In genomic region chr3:62368705-62369475, GRCh38 we compare ENCODE assay signal across 14 cellular contexts. TPM values are rescaled to one million over a fixed set of nuclear protein-coding genes. Genes with fewer than 3 reads are reported as not detected.
DNase-seq lines count a peak whose midpoint lies in the region; TF ChIP-seq lines count a peak whose summit lies in the region.
"Had no signal": no experiment of that assay in that cellular context is flagged by ENCODE, and none has a peak within 500 bp of the region (broad histone marks: within the 10 kb centered on the region; RNA-seq: fewer than 3 reads in every experiment).

No MANE protein-coding gene starts in this region.

- peaks cover 0 to 96% (median 60%) of the 10 kb centered on the region in 4 donors for H3K27me3 ChIP-seq in esophagus muscularis mucosa
- peaks cover 96% of the 10 kb centered on the region for H3K27me3 ChIP-seq in neural progenitor cell

- H3K4me2 ChIP-seq in neural progenitor cell, result peak overlapping the region; percentile 81

- H3K27me3 Mint-ChIP-seq in neural progenitor cell (ENCODE audit: insufficient read depth, low read depth), result peaks cover 81% of the 10 kb centered on the region

- no peaks in the 10 kb centered on the region for H3K9me3 ChIP-seq in esophagus muscularis mucosa
- no peaks in the 10 kb centered on the region for H3K9me3 ChIP-seq in neural progenitor cell (ENCODE audit: low read depth)

- WGBS in esophagus muscularis mucosa, result 2% methylated on average over 58 of the region's 58 CpGs

- no peak overlapping the region for H2AFZ ChIP-seq in neural progenitor cell (replicated peaks)

- H3K9ac ChIP-seq in neural progenitor cell, result no peak overlapping the region

- H3K27ac ChIP-seq in esophagus muscularis mucosa (replicated peaks in 1 of 4) (no peak overlapping the region), neural progenitor cell (no peak overlapping the region)

- H3K27ac Mint-ChIP-seq in neural progenitor cell, result no peak overlapping the region
- H3K27ac Mint-ChIP-seq: activated CD4-positive, alpha-beta memory T cell treated with anti-CD3 and anti-CD28 coated beads for 36 hours; CD8-positive, alpha-beta T cell had no signal

- peaks cover 14 to 65% (median 52%) of the 10 kb centered on the region in 4 donors for H3K4me1 ChIP-seq in esophagus muscularis mucosa
- H3K4me1 ChIP-seq in neural progenitor cell, result peaks cover 77% of the 10 kb centered on the region

- H3K79me2 ChIP-seq in neural progenitor cell (ENCODE audit: low read depth), result no peaks in the 10 kb centered on the region

- H3F3A ChIP-seq in neural progenitor cell (ENCODE audit: low read depth), result peaks cover 84% of the 10 kb centered on the region

- H3K36me3 ChIP-seq in esophagus muscularis mucosa (no peaks in the 10 kb centered on the region), neural progenitor cell (no peaks in the 10 kb centered on the region)

- H3K4me1 Mint-ChIP-seq in neural progenitor cell, result peaks cover 56% of the 10 kb centered on the region

- H3K4me3 ChIP-seq in LNCaP clone FGC (ENCODE audit: low read depth, low read length) (no peak overlapping the region), esophagus muscularis mucosa (peak overlapping the region in 3 of 4 donors; percentile 22 to 32 (median 32)), neural progenitor cell (peak overlapping the region; percentile 8)

- TF ChIP-seq POLR2A in esophagus muscularis mucosa (IDR thresholded peaks at IDR 0.05; ENCODE audit: low read depth), result no peak

- H3K4me3 Mint-ChIP-seq in neural progenitor cell, result peak overlapping the region; percentile 80
- H3K4me3 Mint-ChIP-seq: activated CD4-positive, alpha-beta memory T cell treated with anti-CD3 and anti-CD28 coated beads for 36 hours; CD8-positive, alpha-beta T cell had no signal

- H3K36me3 Mint-ChIP-seq in neural progenitor cell, result peaks cover 11% of the 10 kb centered on the region
- H3K36me3 Mint-ChIP-seq: activated CD4-positive, alpha-beta memory T cell treated with anti-CD3 and anti-CD28 coated beads for 36 hours; CD8-positive, alpha-beta T cell had no signal

- H4K20me1 ChIP-seq in neural progenitor cell (ENCODE audit: low read depth), result peaks cover 89% of the 10 kb centered on the region

- peaks cover 4% of the 10 kb centered on the region for H3K9me3 Mint-ChIP-seq in neural progenitor cell
- H3K9me3 Mint-ChIP-seq: activated CD4-positive, alpha-beta memory T cell treated with anti-CD3 and anti-CD28 coated beads for 36 hours; CD8-positive, alpha-beta T cell had no signal

- no peak for TF ChIP-seq EP300 in esophagus muscularis mucosa (IDR thresholded peaks at IDR 0.05)

- intact Hi-C loops in esophagus muscularis mucosa (cut with DNase I), result no loop called here

- DNase-seq in D341Med (ENCODE audit: low spot score) (peak; percentile 88), LNCaP clone FGC (ENCODE audit: low read depth) (no peak), esophagus muscularis mucosa (ENCODE audit: extremely low spot score) (no peak), neural progenitor cell (ENCODE audit: low spot score) (peak; percentile 78), dermis blood vessel endothelial cell (no peak), HuH-7.5 (ENCODE audit: low spot score) (no peak)
- DNase-seq in stimulated activated CD4-positive, alpha-beta T cell treated with anti-CD3 and anti-CD28 coated beads, Interleukin-4, amount 100 ng/mL, for 24 hours, result no peak
- DNase-seq in stimulated activated CD4-positive, alpha-beta T cell treated with anti-CD3 and anti-CD28 coated beads, Interleukin-2, amount 100 ng/mL, for 24 hours, result no peak
- DNase-seq: activated CD4-positive, alpha-beta memory T cell treated with anti-CD3 and anti-CD28 coated beads for 36 hours; CD8-positive, alpha-beta T cell; kidney glomerular epithelial cell; NCI-H69; SW 1271 had no signal

- TF ChIP-seq CTCF in LNCaP clone FGC (IDR thresholded peaks at IDR 0.05; ENCODE audit: control insufficient read depth, extremely low read depth, insufficient read depth) (peak; percentile 22), esophagus muscularis mucosa (IDR thresholded peaks at IDR 0.05) (no peak), neural progenitor cell (IDR thresholded peaks at IDR 0.05) (peak; percentile 62)

RNA-seq across cellular contexts. Expression of gene FEZF2, which starts 4.5 kb away (rescaled TPM):
- total RNA-seq in esophagus muscularis mucosa (not detected), neural progenitor cell (ENCODE audit: low replicate concordance) (7.6 and 9.1 TPM in 2 replicates), dermis blood vessel endothelial cell (not detected in 2 replicates)
- total RNA-seq: activated CD4-positive, alpha-beta memory T cell treated with anti-CD3 and anti-CD28 coated beads for 36 hours; CD8-positive, alpha-beta T cell; ureter had no signal

Comparison
In these comparisons a context has a peak if more than half of its experiments do, and no peak if none do; other contexts are left out.
1. DNase-seq: peak in D341Med (single experiment) and neural progenitor cell (single experiment); none in LNCaP clone FGC (single experiment), esophagus muscularis mucosa (single experiment), stimulated activated CD4-positive, alpha-beta T cell treated with anti-CD3 and anti-CD28 coated beads, Interleukin-4, amount 100 ng/mL, for 24 hours (single experiment), dermis blood vessel endothelial cell (single experiment), HuH-7.5 (single experiment) and stimulated activated CD4-positive, alpha-beta T cell treated with anti-CD3 and anti-CD28 coated beads, Interleukin-2, amount 100 ng/mL, for 24 hours (0 of 2).
2. CTCF ChIP-seq: peak in LNCaP clone FGC (single experiment) and neural progenitor cell (single experiment); none in esophagus muscularis mucosa (0 of 3).